In the genomic region with DNA sequence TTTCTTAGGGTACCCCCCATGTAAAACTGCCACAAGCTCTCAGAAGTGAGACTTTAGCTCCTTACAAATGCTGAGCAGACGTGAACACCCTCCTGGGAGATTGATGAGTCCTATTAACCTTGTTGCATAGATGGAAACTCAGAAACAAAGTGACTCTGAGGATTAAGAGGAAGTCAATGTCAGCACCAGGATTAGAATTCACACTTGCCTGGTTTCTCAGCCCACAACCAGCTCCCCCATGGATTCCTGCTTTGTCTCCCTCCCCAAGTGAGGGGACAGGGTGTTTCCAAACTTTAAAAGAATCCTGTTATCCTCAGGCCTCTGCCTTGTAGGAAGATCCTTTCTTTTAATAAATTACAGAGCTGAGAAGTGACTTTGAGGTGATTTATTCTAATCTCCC, we compare ENCODE assay signal across 20 cellular contexts.
"Had no signal": no experiment of that assay in that cellular context is flagged by ENCODE, and none has a peak within 500 bp of the region (broad histone marks: within the 10 kb centered on the region; RNA-seq: fewer than 3 reads in every experiment).

No MANE protein-coding gene starts in this region.

- H3K9me3 ChIP-seq: body of pancreas, gastrocnemius medialis, lower lobe of right lung, psoas muscle, sigmoid colon, suprapubic skin, upper lobe of left lung had no signal

- H3K36me3 Mint-ChIP-seq: activated naive CD4-positive, alpha-beta T cell treated with anti-CD3 and anti-CD28 coated beads, Interleukin-2, amount 50 U/mL, for 72 hours; naive thymus-derived CD4-positive, alpha-beta T cell had no signal

- H3K27ac Mint-ChIP-seq: activated naive CD4-positive, alpha-beta T cell treated with anti-CD3 and anti-CD28 coated beads, Interleukin-2, amount 50 U/mL, for 72 hours; activated T-cell treated with anti-CD3 and anti-CD28 coated beads, Interleukin-2, amount 50 U/mL, for 24 hours; naive thymus-derived CD4-positive, alpha-beta T cell; T-helper 17 cell had no signal

- H3K4me1 ChIP-seq: body of pancreas, gastrocnemius medialis, lower lobe of right lung, psoas muscle, sigmoid colon, suprapubic skin had no signal

- H3K4me1 Mint-ChIP-seq: T-helper 17 cell had no signal

- DNase-seq: activated effector memory CD4-positive, alpha-beta T cell treated with Interleukin-2 at 50 U/mL for 16 hours; activated T-cell treated with anti-CD3 and anti-CD28 coated beads, Interleukin-2, amount 50 U/mL, for 24 hours; amniotic stem cell; body of pancreas; central memory CD4-positive, alpha-beta T cell; effector memory CD4-positive, alpha-beta T cell; gastrocnemius medialis; left cardiac atrium; lower lobe of right lung; naive thymus-derived CD4-positive, alpha-beta T cell; occipital lobe; psoas muscle; sigmoid colon; stimulated activated CD4-positive, alpha-beta T cell treated with anti-CD3 and anti-CD28 coated beads, Interleukin-2, amount 100 ng/mL, for 48 hours; stimulated activated CD8-positive, alpha-beta memory T cell treated with anti-CD3 and anti-CD28 coated beads, Interleukin-4, amount 100 ng/mL, for 48 hours; stimulated activated naive CD8-positive, alpha-beta T cell treated with anti-CD3 and anti-CD28 coated beads, Interleukin-15, Interleukin-2, amounts not matched to agents 100 U/mL and 50 U/mL, for 24 hours; T-helper 17 cell; upper lobe of left lung had no signal

- H3K4me3 ChIP-seq: body of pancreas, gastrocnemius medialis, lower lobe of right lung, psoas muscle, sigmoid colon, suprapubic skin, upper lobe of left lung had no signal

- H3K27me3 Mint-ChIP-seq: activated T-cell treated with anti-CD3 and anti-CD28 coated beads, Interleukin-2, amount 50 U/mL, for 24 hours; T-helper 17 cell had no signal

- H3K4me3 Mint-ChIP-seq: activated T-cell treated with anti-CD3 and anti-CD28 coated beads, Interleukin-2, amount 50 U/mL, for 24 hours; naive thymus-derived CD4-positive, alpha-beta T cell; T-helper 17 cell had no signal

- H3K36me3 ChIP-seq: gastrocnemius medialis, lower lobe of right lung, sigmoid colon, suprapubic skin, upper lobe of left lung had no signal

- ATAC-seq: activated naive CD4-positive, alpha-beta T cell treated with anti-CD3 and anti-CD28 coated beads, Interleukin-2, amount 50 U/mL, for 72 hours; body of pancreas; gastrocnemius medialis; left cardiac atrium; lower lobe of right lung; naive thymus-derived CD4-positive, alpha-beta T cell; psoas muscle; stimulated activated naive CD8-positive, alpha-beta T cell treated with anti-CD3 and anti-CD28 coated beads, Interleukin-15, Interleukin-2, amounts not matched to agents 100 U/mL and 50 U/mL, for 24 hours; T-helper 17 cell had no signal

- H3K9me3 Mint-ChIP-seq: activated naive CD4-positive, alpha-beta T cell treated with anti-CD3 and anti-CD28 coated beads, Interleukin-2, amount 50 U/mL, for 72 hours; activated T-cell treated with anti-CD3 and anti-CD28 coated beads, Interleukin-2, amount 50 U/mL, for 24 hours had no signal

- H3K27me3 ChIP-seq: body of pancreas, gastrocnemius medialis, sigmoid colon, suprapubic skin, upper lobe of left lung had no signal
